ENCODE assay signal across 9 cellular contexts in genomic region chr6:149897015-149897697, GRCh38. TPM values are rescaled to one million over a fixed set of nuclear protein-coding genes. Genes with fewer than 3 reads are reported as not detected.
DNase-seq lines count a peak whose midpoint lies in the region; ATAC-seq lines count a peak whose summit lies in the region.
"Had no signal": no experiment of that assay in that cellular context is flagged by ENCODE, and none has a peak within 500 bp of the region (broad histone marks: within the 10 kb centered on the region; RNA-seq: fewer than 3 reads in every experiment).

No MANE protein-coding gene starts in this region.

- H3K9me3 ChIP-seq in duodenal mucosa (ENCODE audit: control insufficient read depth in 1 of 2, low read length in 2 of 2), result no peaks in the 10 kb centered on the region

- intact Hi-C loops in Right ventricle myocardium inferior (cut with DNase I), result no loop called here
- intact Hi-C loops in cardiac septum (cut with DNase I), result no loop called here
- intact Hi-C loops in activated CD4-positive, alpha-beta T cell treated with anti-CD3 and anti-CD28 coated beads, Interleukin-2, amount 10 ng/mL, durations not matched to agents 24 days and 14 days (cut with micrococcal nuclease), result no loop called here

- peak overlapping the region; percentile 30 to 57 for H3K9ac ChIP-seq in duodenal mucosa (ENCODE audit: low read depth in 1 of 2, low read length in 2 of 2)

- ATAC-seq in Right ventricle myocardium inferior, result peak; percentile 91
- no peak for ATAC-seq in stimulated activated memory B cell treated with anti-CD40 and anti-IgM and Interleukin-4, amounts not matched to agents 10 μg/mL and 1 μg/mL and 100 μg/mL, for 72 hours
- no peak for ATAC-seq in HG02763 (IDR thresholded peaks at IDR 0.05; ENCODE audit: unreplicated experiment)
- no peak for ATAC-seq in HG03139 (IDR thresholded peaks at IDR 0.05; ENCODE audit: unreplicated experiment)

- H3K4me3 ChIP-seq in duodenal mucosa (ENCODE audit: low read depth in 1 of 2, low read length in 2 of 2), result peak overlapping the region; percentile 64 to 65

- DNase-seq in Right ventricle myocardium inferior (ENCODE audit: missing footprints) (peak; percentile 87), cardiac septum (ENCODE audit: low spot score) (no peak), mucosa of gallbladder (ENCODE audit: low spot score) (peak; percentile 78)
- DNase-seq in activated CD4-positive, alpha-beta T cell treated with anti-CD3 and anti-CD28 coated beads, Interleukin-2, amount 10 ng/mL, durations not matched to agents 24 days and 14 days, result no peak
- DNase-seq: H7 had no signal

- H3K4me1 Mint-ChIP-seq in stimulated activated memory B cell treated with anti-CD40 and anti-IgM and Interleukin-4, amounts not matched to agents 10 μg/mL and 1 μg/mL and 100 μg/mL, for 72 hours, result peaks cover 10% of the 10 kb centered on the region
- H3K4me1 Mint-ChIP-seq in activated CD4-positive, alpha-beta T cell treated with anti-CD3 and anti-CD28 coated beads, Interleukin-2, amount 10 ng/mL, durations not matched to agents 24 days and 14 days, result peaks cover 15% of the 10 kb centered on the region

- H3K4me3 Mint-ChIP-seq in stimulated activated memory B cell treated with anti-CD40 and anti-IgM and Interleukin-4, amounts not matched to agents 10 μg/mL and 1 μg/mL and 100 μg/mL, for 72 hours, result no peak overlapping the region
- H3K4me3 Mint-ChIP-seq in activated CD4-positive, alpha-beta T cell treated with anti-CD3 and anti-CD28 coated beads, Interleukin-2, amount 10 ng/mL, durations not matched to agents 24 days and 14 days, result no peak overlapping the region

- H3K27me3 Mint-ChIP-seq in stimulated activated memory B cell treated with anti-CD40 and anti-IgM and Interleukin-4, amounts not matched to agents 10 μg/mL and 1 μg/mL and 100 μg/mL, for 72 hours, result peaks cover 63% of the 10 kb centered on the region
- peaks cover 19% of the 10 kb centered on the region for H3K27me3 Mint-ChIP-seq in activated CD4-positive, alpha-beta T cell treated with anti-CD3 and anti-CD28 coated beads, Interleukin-2, amount 10 ng/mL, durations not matched to agents 24 days and 14 days

- no peak overlapping the region for H3K27ac Mint-ChIP-seq in stimulated activated memory B cell treated with anti-CD40 and anti-IgM and Interleukin-4, amounts not matched to agents 10 μg/mL and 1 μg/mL and 100 μg/mL, for 72 hours
- H3K27ac Mint-ChIP-seq in activated CD4-positive, alpha-beta T cell treated with anti-CD3 and anti-CD28 coated beads, Interleukin-2, amount 10 ng/mL, durations not matched to agents 24 days and 14 days, result no peak overlapping the region

- H3K27me3 ChIP-seq in duodenal mucosa (ENCODE audit: control insufficient read depth in 1 of 2, insufficient read depth in 2 of 2, low read length in 2 of 2), result no peaks in the 10 kb centered on the region

- H3K36me3 ChIP-seq in duodenal mucosa (ENCODE audit: control insufficient read depth in 1 of 2, insufficient read depth in 2 of 2, low read length in 2 of 2), result no peaks in the 10 kb centered on the region

- H3K36me3 Mint-ChIP-seq in stimulated activated memory B cell treated with anti-CD40 and anti-IgM and Interleukin-4, amounts not matched to agents 10 μg/mL and 1 μg/mL and 100 μg/mL, for 72 hours, result no peaks in the 10 kb centered on the region
- H3K36me3 Mint-ChIP-seq in activated CD4-positive, alpha-beta T cell treated with anti-CD3 and anti-CD28 coated beads, Interleukin-2, amount 10 ng/mL, durations not matched to agents 24 days and 14 days (ENCODE audit: low read depth), result no peaks in the 10 kb centered on the region

- peak overlapping the region; percentile 68 for H3K27ac ChIP-seq in duodenal mucosa (ENCODE audit: low read depth, low read length)

- no peaks in the 10 kb centered on the region for H3K9me3 Mint-ChIP-seq in stimulated activated memory B cell treated with anti-CD40 and anti-IgM and Interleukin-4, amounts not matched to agents 10 μg/mL and 1 μg/mL and 100 μg/mL, for 72 hours
- no peaks in the 10 kb centered on the region for H3K9me3 Mint-ChIP-seq in activated CD4-positive, alpha-beta T cell treated with anti-CD3 and anti-CD28 coated beads, Interleukin-2, amount 10 ng/mL, durations not matched to agents 24 days and 14 days

- peaks cover 26 to 32% of the 10 kb centered on the region in 2 donors for H3K4me1 ChIP-seq in duodenal mucosa (ENCODE audit: control insufficient read depth in 1 of 2, insufficient read depth in 2 of 2, low read length in 2 of 2)

RNA-seq across cellular contexts. Expression of gene RAET1E, which starts 0.8 kb away (rescaled TPM):
- total RNA-seq in Right ventricle myocardium inferior, result 0.27 TPM
- total RNA-seq in cardiac septum, result not detected
- total RNA-seq in mucosa of gallbladder, result 0.23 TPM
- total RNA-seq in activated CD4-positive, alpha-beta T cell treated with anti-CD3 and anti-CD28 coated beads, Interleukin-2, amount 10 ng/mL, durations not matched to agents 24 days and 14 days, result not detected in 2 replicates
- total RNA-seq: H7 had no signal

RNA-seq across cellular contexts. Expression of gene RAET1G, which starts 25.8 kb away (rescaled TPM):
- 0.22 TPM for total RNA-seq in Right ventricle myocardium inferior
- 0.35 TPM for total RNA-seq in cardiac septum
- total RNA-seq in mucosa of gallbladder, result 0.52 TPM
- not detected in 2 replicates for total RNA-seq in activated CD4-positive, alpha-beta T cell treated with anti-CD3 and anti-CD28 coated beads, Interleukin-2, amount 10 ng/mL, durations not matched to agents 24 days and 14 days
- total RNA-seq: H7 had no signal

RNA-seq across cellular contexts. Expression of gene LRP11, which starts 33.0 kb away (rescaled TPM):
- total RNA-seq in Right ventricle myocardium inferior (21.5 TPM), cardiac septum (11.6 TPM), mucosa of gallbladder (50.0 TPM)
- total RNA-seq in activated CD4-positive, alpha-beta T cell treated with anti-CD3 and anti-CD28 coated beads, Interleukin-2, amount 10 ng/mL, durations not matched to agents 24 days and 14 days, result 3.7 TPM in 2 replicates

RNA-seq across cellular contexts. Expression of gene ULBP2, which starts 44.7 kb away (rescaled TPM):
- total RNA-seq in Right ventricle myocardium inferior, result 1.3 TPM
- total RNA-seq in cardiac septum, result 1.1 TPM
- 0.14 TPM for total RNA-seq in mucosa of gallbladder
- total RNA-seq in activated CD4-positive, alpha-beta T cell treated with anti-CD3 and anti-CD28 coated beads, Interleukin-2, amount 10 ng/mL, durations not matched to agents 24 days and 14 days, result 0.40 and 0.47 TPM in 2 replicates
- total RNA-seq: H7 had no signal

Comparison
In these comparisons a context has a peak if more than half of its experiments do, and no peak if none do; other contexts are left out.
1. DNase-seq: peak in Right ventricle myocardium inferior (single experiment) and mucosa of gallbladder (single experiment); none in cardiac septum (single experiment) and activated CD4-positive, alpha-beta T cell treated with anti-CD3 and anti-CD28 coated beads, Interleukin-2, amount 10 ng/mL, durations not matched to agents 24 days and 14 days (single experiment).